ENCODE assay signal across 9 cellular contexts in the genomic region with DNA sequence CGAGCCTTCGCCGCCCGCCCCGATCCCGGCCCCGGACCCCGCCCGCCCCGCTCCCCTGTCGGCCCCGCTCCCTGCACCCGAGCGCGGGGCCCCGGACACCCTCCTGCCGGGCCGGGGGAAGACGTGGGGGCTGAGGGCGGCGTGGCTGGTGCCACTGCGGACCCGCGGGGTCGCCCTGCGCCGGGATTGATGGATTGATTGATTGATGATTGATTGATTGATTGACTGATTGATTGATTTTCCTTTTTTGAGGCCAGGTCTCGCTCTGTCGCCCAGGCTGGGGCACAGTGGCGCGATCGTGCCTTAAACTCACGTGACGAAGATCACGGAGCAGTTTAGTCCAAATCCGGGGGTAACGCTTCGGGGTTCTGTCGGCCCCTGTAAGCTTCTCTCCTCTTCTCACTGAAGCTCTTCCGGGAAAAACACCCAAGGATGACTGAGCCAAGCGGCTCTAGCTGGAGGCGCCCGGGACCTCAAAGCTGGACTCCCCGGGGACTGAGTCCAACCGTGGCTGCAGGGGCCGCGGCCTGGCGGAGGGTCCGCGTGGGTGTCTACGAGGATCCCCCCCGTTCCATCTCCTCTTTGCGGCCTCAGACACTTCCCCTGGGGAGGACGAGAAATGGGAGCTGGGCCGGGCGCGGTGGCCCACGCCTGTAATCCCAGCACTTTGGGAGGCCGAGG. TPM values are rescaled to one million over a fixed set of nuclear protein-coding genes. Genes with fewer than 3 reads are reported as not detected.
A peak's percentile ranks its signal among the peaks of the same experiment; 100 is the strongest.
DNase-seq lines count a peak whose midpoint lies in the region; ATAC-seq, FAIRE-seq and TF ChIP-seq lines count a peak whose summit lies in the region.
"Had no signal": no experiment of that assay in that cellular context is flagged by ENCODE, and none has a peak within 500 bp of the region (broad histone marks: within the 10 kb centered on the region; RNA-seq: fewer than 3 reads in every experiment).

No MANE protein-coding gene starts in this region.

- no peak overlapping the region for H3K4me3 ChIP-seq in CD8-positive, alpha-beta memory T cell (ENCODE audit: low read length)
- H3K4me3 ChIP-seq in dorsolateral prefrontal cortex (peak overlapping the region in 51 of 59 donors; percentile 4 to 63 (median 49)), pancreas (peak overlapping the region; percentile 33 to 61 (median 39))

- H3K4me1 Mint-ChIP-seq in CD8-positive, alpha-beta memory T cell, result peaks cover 16 to 30% (median 21%) of the 10 kb centered on the region in 3 donors
- peaks cover 19 to 26% (median 25%) of the 10 kb centered on the region in 3 donors for H3K4me1 Mint-ChIP-seq in IgD-negative memory B cell

- no peaks in the 10 kb centered on the region for H3K36me3 ChIP-seq in CD8-positive, alpha-beta memory T cell (ENCODE audit: insufficient read depth, low read length)
- no peaks in the 10 kb centered on the region for H3K36me3 ChIP-seq in pancreas

- TF ChIP-seq CTCF in dorsolateral prefrontal cortex (IDR thresholded peaks at IDR 0.05 in 54 of 56, conservative IDR thresholded peaks at IDR 0.05 in 2 of 56; ENCODE audit: low read depth in 1 of 56, partially characterized antibody in 56 of 56), result no peak
- TF ChIP-seq CTCF in pancreas (IDR thresholded peaks at IDR 0.05), result no peak

- H3K4me1 ChIP-seq in CD8-positive, alpha-beta memory T cell (ENCODE audit: insufficient read depth, low read length), result peaks cover 5% of the 10 kb centered on the region
- peaks cover 0 to 3% (median 0%) of the 10 kb centered on the region in 3 donors for H3K4me1 ChIP-seq in pancreas

- ATAC-seq in pancreas, result no peak
- no peak for ATAC-seq in GM18868 (IDR thresholded peaks at IDR 0.05; ENCODE audit: unreplicated experiment)

- peaks cover 0 to 4% (median 3%) of the 10 kb centered on the region in 3 donors for H3K36me3 Mint-ChIP-seq in CD8-positive, alpha-beta memory T cell
- H3K36me3 Mint-ChIP-seq in IgD-negative memory B cell, result peaks cover 2% of the 10 kb centered on the region

- WGBS in pancreas, 2 donors, result 22 to 25% methylated on average over 47 to 59 of the region's 59 CpGs

- no peaks in the 10 kb centered on the region for H3K9me3 ChIP-seq in CD8-positive, alpha-beta memory T cell (ENCODE audit: low read length)
- H3K9me3 ChIP-seq in pancreas, result no peaks in the 10 kb centered on the region

- H3K27ac Mint-ChIP-seq in CD8-positive, alpha-beta memory T cell, result peak overlapping the region in 6 of 8 donors; percentile 70 to 90 (median 85)
- H3K27ac Mint-ChIP-seq in IgD-negative memory B cell, result peak overlapping the region; percentile 76 to 94 (median 88)

- peaks cover 0 to 1% (median 0%) of the 10 kb centered on the region in 5 donors for H3K9me3 Mint-ChIP-seq in CD8-positive, alpha-beta memory T cell
- no peaks in the 10 kb centered on the region for H3K9me3 Mint-ChIP-seq in IgD-negative memory B cell

- FAIRE-seq in pancreas (lab: Jason Lieb, UNC) (no peak), frontal cortex (lab: Jason Lieb, UNC) (no peak)

- CTCF ChIA-PET in CD8-positive, alpha-beta memory T cell (lab: Charles Lee), result interaction anchor here (1.0 to 1.5 kb wide), 4 partner anchors 28 to 107 kb away, joined by 3 to 4 read pairs (median 3); no protein-coding TSS in a partner anchor

- DNase-seq in CD8-positive, alpha-beta memory T cell, result no peak
- no peak for DNase-seq in dorsolateral prefrontal cortex
- DNase-seq in pancreas, result no peak
- DNase-seq in stimulated activated CD4-positive, alpha-beta T cell treated with anti-CD3 and anti-CD28 coated beads, Interleukin-4, amount 100 ng/mL, for 1 hour, result no peak
- DNase-seq in frontal cortex (ENCODE audit: low spot score in 2 of 2), result no peak
- no peak for DNase-seq in NCI-H82 (lab: John Stamatoyannopoulos, UW)

- POLR2A ChIA-PET in CD8-positive, alpha-beta memory T cell (lab: Charles Lee), result interaction anchor here (1.0 to 1.7 kb wide), 2 partner anchors 29 to 52 kb away, joined by 3 to 4 read pairs; no protein-coding TSS in a partner anchor

- H3K4me3 Mint-ChIP-seq in CD8-positive, alpha-beta memory T cell, result peak overlapping the region; percentile 88 to 96 (median 92)
- peak overlapping the region; percentile 89 to 98 (median 95) for H3K4me3 Mint-ChIP-seq in IgD-negative memory B cell

- H3K27me3 Mint-ChIP-seq in CD8-positive, alpha-beta memory T cell, result peaks cover 24 to 38% of the 10 kb centered on the region in 2 donors
- H3K27me3 Mint-ChIP-seq in IgD-negative memory B cell, result peaks cover 6% of the 10 kb centered on the region

- intact Hi-C loops in dorsolateral prefrontal cortex (cut with DNase I) (loop anchor here in 1 of 2 donors (2.0 kb wide), 1 partner anchor 23 kb away; no protein-coding TSS in a partner anchor), pancreas (cut with DNase I) (no loop called here)

- H3K27me3 ChIP-seq in CD8-positive, alpha-beta memory T cell (ENCODE audit: insufficient read depth, low read length, poor library complexity, severe bottlenecking), result peaks cover 5% of the 10 kb centered on the region
- H3K27me3 ChIP-seq in dorsolateral prefrontal cortex (peaks cover 0 to 69% (median 37%) of the 10 kb centered on the region in 45 donors), pancreas (peaks cover 0 to 10% (median 2%) of the 10 kb centered on the region in 4 donors)

- no peak overlapping the region for H3K27ac ChIP-seq in CD8-positive, alpha-beta memory T cell (ENCODE audit: low read depth, low read length)
- H3K27ac ChIP-seq in dorsolateral prefrontal cortex, result peak overlapping the region in 3 of 59 donors; percentile 52 to 68 (median 63)
- no peak overlapping the region for H3K27ac ChIP-seq in pancreas

RNA-seq across cellular contexts. Expression of gene BHLHA9, which starts 40.2 kb away (rescaled TPM):
- total RNA-seq in CD8-positive, alpha-beta memory T cell, result not detected
- polyA plus RNA-seq in CD8-positive, alpha-beta memory T cell, result not detected
- polyA plus RNA-seq in IgD-negative memory B cell, result not detected
- total RNA-seq in dorsolateral prefrontal cortex, result 1 to 10 TPM in 88 of 120 experiments, under 1 TPM in 28, not detected in 4; 0.52 to 3.5 (median 1.5) TPM
- total RNA-seq in pancreas, result not detected
- polyA plus RNA-seq in pancreas, result not detected
- total RNA-seq in frontal cortex, result not detected
- total RNA-seq: T-helper 1 cell treated with Interleukin-12 subunit alpha and Interleukin-12 subunit beta and Interleukin-4 antibody, amounts not matched to agents 30 ng/mL and 1 ng/mL, for 36 hours had no signal

RNA-seq across cellular contexts. Expression of gene TRARG1, which starts 49.4 kb away (rescaled TPM):
- not detected for total RNA-seq in CD8-positive, alpha-beta memory T cell
- polyA plus RNA-seq in CD8-positive, alpha-beta memory T cell, result not detected
- not detected for polyA plus RNA-seq in IgD-negative memory B cell
- total RNA-seq in dorsolateral prefrontal cortex, result 1 to 10 TPM in 20 of 120 experiments, under 1 TPM in 93, not detected in 7; 0.10 to 3.2 (median 0.54) TPM
- 1 to 10 TPM in 1 of 6 donors, under 1 TPM in 3, not detected in 2; 0.09 to 2.9 (median 0.35) TPM for total RNA-seq in pancreas
- 1 to 10 TPM in 1 of 2 donors, under 1 TPM in 1; 0.31 to 4.1 TPM for polyA plus RNA-seq in pancreas
- not detected for total RNA-seq in frontal cortex

RNA-seq across cellular contexts. Expression of gene ABR, which starts 50.2 kb away (rescaled TPM):
- 10 to 100 TPM; 60.4 to 60.8 TPM for total RNA-seq in CD8-positive, alpha-beta memory T cell
- polyA plus RNA-seq in CD8-positive, alpha-beta memory T cell, result 26.9 TPM
- 19.2 TPM for polyA plus RNA-seq in IgD-negative memory B cell
- total RNA-seq in dorsolateral prefrontal cortex, result 100 to 1,000 TPM; 259 to 675 (median 435) TPM
- 10 to 100 TPM; 15.4 to 57.4 (median 22.5) TPM for total RNA-seq in pancreas
- polyA plus RNA-seq in pancreas, result 10 to 100 TPM; 39.2 to 65.7 TPM
- 123 TPM for total RNA-seq in frontal cortex
